In genomic region chrX:5648941-5649568, GRCh38 we compare ENCODE assay signal across 34 cellular contexts.
"Had no signal": no experiment of that assay in that cellular context is flagged by ENCODE, and none has a peak within 500 bp of the region (broad histone marks: within the 10 kb centered on the region; RNA-seq: fewer than 3 reads in every experiment).

No MANE protein-coding gene starts in this region.

- H3K27ac ChIP-seq: ascending aorta, brain microvascular endothelial cell, right atrium auricular region, stomach, suprapubic skin, tibial artery, upper lobe of right lung, WERI-Rb-1 had no signal

- H3K4me2 ChIP-seq: smooth muscle cell had no signal

- H3K4me3 ChIP-seq: ascending aorta, right atrium auricular region, smooth muscle cell, stomach, suprapubic skin, tibial artery, upper lobe of right lung had no signal

- H3K27me3 ChIP-seq: ascending aorta, brain microvascular endothelial cell, right atrium auricular region, stomach, suprapubic skin, tibial artery, upper lobe of right lung had no signal

- H3K27ac Mint-ChIP-seq: activated CD4-positive, alpha-beta memory T cell treated with anti-CD3 and anti-CD28 coated beads for 36 hours; activated CD4-positive, alpha-beta T cell treated with anti-CD3 and anti-CD28 coated beads, Interleukin-2, amount 10 ng/mL, durations not matched to agents 24 days and 14 days; activated naive CD4-positive, alpha-beta T cell treated with anti-CD3 and anti-CD28 coated beads, Interleukin-2, amount 10 ng/mL, durations not matched to agents 7 days and 5 days; activated naive CD8-positive, alpha-beta T cell treated with anti-CD3 and anti-CD28 coated beads, Interleukin-2, amount 10 ng/mL, durations not matched to agents 7 days and 5 days; immature natural killer cell; mesothelial cell of epicardium; naive thymus-derived CD4-positive, alpha-beta T cell; stimulated activated naive B cell treated with anti-CD40 and anti-IgM and Interleukin-4, amounts not matched to agents 10 μg/mL and 1 μg/mL and 100 μg/mL, for 72 hours; T-helper 17 cell had no signal

- H3K9me3 Mint-ChIP-seq: activated CD4-positive, alpha-beta T cell treated with anti-CD3 and anti-CD28 coated beads, Interleukin-2, amount 10 ng/mL, durations not matched to agents 24 days and 14 days; activated naive CD4-positive, alpha-beta T cell treated with anti-CD3 and anti-CD28 coated beads, Interleukin-2, amount 10 ng/mL, durations not matched to agents 7 days and 5 days; mesothelial cell of epicardium had no signal

- H3K4me1 Mint-ChIP-seq: activated CD4-positive, alpha-beta T cell treated with anti-CD3 and anti-CD28 coated beads, Interleukin-2, amount 10 ng/mL, durations not matched to agents 24 days and 14 days; activated naive CD4-positive, alpha-beta T cell treated with anti-CD3 and anti-CD28 coated beads, Interleukin-2, amount 10 ng/mL, durations not matched to agents 7 days and 5 days; activated naive CD8-positive, alpha-beta T cell treated with anti-CD3 and anti-CD28 coated beads, Interleukin-2, amount 10 ng/mL, durations not matched to agents 7 days and 5 days; immature natural killer cell; mesothelial cell of epicardium; naive thymus-derived CD4-positive, alpha-beta T cell; neural crest cell; T-helper 17 cell had no signal

- ATAC-seq: esophagus mucosa; left colon; naive thymus-derived CD4-positive, alpha-beta T cell; stimulated activated naive B cell treated with anti-CD40 and anti-IgM and Interleukin-4, amounts not matched to agents 10 μg/mL and 1 μg/mL and 100 μg/mL, for 72 hours; T-helper 17 cell; upper lobe of right lung had no signal

- DNase-seq: activated CD4-positive, alpha-beta memory T cell treated with anti-CD3 and anti-CD28 coated beads for 36 hours; activated CD4-positive, alpha-beta T cell treated with anti-CD3 and anti-CD28 coated beads, Interleukin-2, amount 10 ng/mL, durations not matched to agents 24 days and 14 days; activated CD4-positive, CD25-positive, alpha-beta regulatory T cell treated with anti-CD3 and anti-CD28 coated beads, Interleukin-2, amount 50 U/mL, for 72 hours; activated CD8-positive, alpha-beta memory T cell treated with anti-CD3 and anti-CD28 coated beads, Interleukin-2, amount 50 U/mL, for 4 hours; activated gamma-delta T cell; activated naive CD4-positive, alpha-beta T cell treated with anti-CD3 and anti-CD28 coated beads, Interleukin-2, amount 10 ng/mL, durations not matched to agents 7 days and 5 days; activated naive CD8-positive, alpha-beta T cell treated with anti-CD3 and anti-CD28 coated beads, Interleukin-2, amount 10 ng/mL, durations not matched to agents 7 days and 5 days; activated T-cell treated with anti-CD3 and anti-CD28 coated beads, Interleukin-2, amount 50 U/mL, for 1 hour; brain microvascular endothelial cell; foreskin fibroblast; head of caudate nucleus; hippocampal formation; immature natural killer cell; kidney; left colon; mammary epithelial cell; naive thymus-derived CD4-positive, alpha-beta T cell; stimulated activated CD4-positive, alpha-beta T cell treated with anti-CD3 and anti-CD28 coated beads, Interleukin-1b, Interleukin-23, amount 100 ng/mL, for 48 hours; stimulated activated CD4-positive, alpha-beta T cell treated with anti-CD3 and anti-CD28 coated beads, Interleukin-4, amount 100 ng/mL, for 4 hours; stimulated activated CD8-positive, alpha-beta memory T cell treated with anti-CD3 and anti-CD28 coated beads, Interleukin-4, amount 100 ng/mL, for 48 hours; stimulated activated naive B cell treated with anti-CD40 and anti-IgM and Interleukin-4, amounts not matched to agents 10 μg/mL and 1 μg/mL and 100 μg/mL, for 72 hours; stomach; T-helper 17 cell; T1000; tibial artery; upper lobe of right lung; WERI-Rb-1 had no signal

- H3K27me3 Mint-ChIP-seq: activated CD4-positive, alpha-beta memory T cell treated with anti-CD3 and anti-CD28 coated beads for 36 hours; activated CD4-positive, alpha-beta T cell treated with anti-CD3 and anti-CD28 coated beads, Interleukin-2, amount 10 ng/mL, durations not matched to agents 24 days and 14 days; activated naive CD4-positive, alpha-beta T cell treated with anti-CD3 and anti-CD28 coated beads, Interleukin-2, amount 10 ng/mL, durations not matched to agents 7 days and 5 days; activated naive CD8-positive, alpha-beta T cell treated with anti-CD3 and anti-CD28 coated beads, Interleukin-2, amount 10 ng/mL, durations not matched to agents 7 days and 5 days; T-helper 17 cell had no signal

- H3K36me3 Mint-ChIP-seq: activated CD4-positive, alpha-beta memory T cell treated with anti-CD3 and anti-CD28 coated beads for 36 hours; activated naive CD4-positive, alpha-beta T cell treated with anti-CD3 and anti-CD28 coated beads, Interleukin-2, amount 10 ng/mL, durations not matched to agents 7 days and 5 days; activated naive CD8-positive, alpha-beta T cell treated with anti-CD3 and anti-CD28 coated beads, Interleukin-2, amount 10 ng/mL, durations not matched to agents 7 days and 5 days; mesothelial cell of epicardium; naive thymus-derived CD4-positive, alpha-beta T cell; stimulated activated naive B cell treated with anti-CD40 and anti-IgM and Interleukin-4, amounts not matched to agents 10 μg/mL and 1 μg/mL and 100 μg/mL, for 72 hours had no signal

- H3K36me3 ChIP-seq: ascending aorta, brain microvascular endothelial cell, right atrium auricular region, stomach, suprapubic skin, tibial artery, upper lobe of right lung, WERI-Rb-1 had no signal

- H3K4me1 ChIP-seq: ascending aorta, right atrium auricular region, stomach, suprapubic skin, tibial artery, upper lobe of right lung had no signal

- H3K4me3 Mint-ChIP-seq: activated CD4-positive, alpha-beta memory T cell treated with anti-CD3 and anti-CD28 coated beads for 36 hours; activated CD4-positive, alpha-beta T cell treated with anti-CD3 and anti-CD28 coated beads, Interleukin-2, amount 10 ng/mL, durations not matched to agents 24 days and 14 days; activated naive CD4-positive, alpha-beta T cell treated with anti-CD3 and anti-CD28 coated beads, Interleukin-2, amount 10 ng/mL, durations not matched to agents 7 days and 5 days; activated naive CD8-positive, alpha-beta T cell treated with anti-CD3 and anti-CD28 coated beads, Interleukin-2, amount 10 ng/mL, durations not matched to agents 7 days and 5 days; immature natural killer cell; mesothelial cell of epicardium; naive thymus-derived CD4-positive, alpha-beta T cell; neural crest cell; stimulated activated naive B cell treated with anti-CD40 and anti-IgM and Interleukin-4, amounts not matched to agents 10 μg/mL and 1 μg/mL and 100 μg/mL, for 72 hours; T-helper 17 cell had no signal

- H3K9me3 ChIP-seq: ascending aorta, right atrium auricular region, suprapubic skin, tibial artery, upper lobe of right lung had no signal
